ENCODE assay signal across 9 cellular contexts in the genomic region with DNA sequence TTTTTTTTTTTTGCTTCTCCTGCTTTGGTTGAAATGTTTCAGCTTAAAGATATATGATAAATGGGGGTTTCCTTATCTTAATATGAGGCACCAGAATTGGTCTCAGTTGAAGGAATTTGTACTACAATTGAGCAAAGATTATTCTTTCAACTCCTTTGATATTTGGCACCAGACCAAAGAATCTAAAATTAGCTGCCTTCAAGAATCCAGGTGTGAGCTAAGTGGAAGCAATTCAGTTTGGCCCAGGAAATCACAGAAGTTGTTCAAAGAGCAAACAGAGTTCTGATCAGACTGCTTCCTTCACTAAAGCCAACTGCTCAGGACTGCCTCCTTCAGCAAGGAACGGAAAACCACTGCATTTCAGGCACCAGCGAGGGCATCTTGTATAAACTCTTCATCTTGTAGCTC.
A peak's percentile ranks its signal among the peaks of the same experiment; 100 is the strongest.
DNase-seq lines count a peak whose midpoint lies in the region; ATAC-seq and TF ChIP-seq lines count a peak whose summit lies in the region.
"Had no signal": no experiment of that assay in that cellular context is flagged by ENCODE, and none has a peak within 500 bp of the region (broad histone marks: within the 10 kb centered on the region; RNA-seq: fewer than 3 reads in every experiment).

No MANE protein-coding gene starts in this region.

- peaks cover 8% of the 10 kb centered on the region for H3K9me3 Mint-ChIP-seq in activated CD8-positive, alpha-beta T cell treated with anti-CD3 and anti-CD28 coated beads for 36 hours
- peaks cover 0 to 13% (median 7%) of the 10 kb centered on the region in 7 donors for H3K9me3 Mint-ChIP-seq in naive B cell

- intact Hi-C loops in activated CD8-positive, alpha-beta T cell treated with anti-CD3 and anti-CD28 coated beads for 36 hours (cut with micrococcal nuclease): no loop called here
- intact Hi-C loops in posterior cingulate gyrus (cut with DNase I): no loop called here

- no peak for TF ChIP-seq CTCF in GM10248 (IDR thresholded peaks at IDR 0.05; ENCODE audit: control extremely low read depth, extremely low read depth, low read depth, missing control alignments)
- TF ChIP-seq CTCF in activated CD8-positive, alpha-beta T cell treated with anti-CD3 and anti-CD28 coated beads for 36 hours (IDR thresholded peaks at IDR 0.05): no peak

- ATAC-seq in HG02798 (IDR thresholded peaks at IDR 0.05; ENCODE audit: poor library complexity, unreplicated experiment) (peak; percentile 38), naive B cell (ENCODE audit: low read depth in 2 of 2) (peak; percentile 61 to 67), GM21786 (IDR thresholded peaks at IDR 0.05; ENCODE audit: unreplicated experiment) (no peak), GM18858 (IDR thresholded peaks at IDR 0.05; ENCODE audit: unreplicated experiment) (no peak)
- ATAC-seq in activated CD8-positive, alpha-beta T cell treated with anti-CD3 and anti-CD28 coated beads for 36 hours: no peak

- peaks cover 29% of the 10 kb centered on the region for H3K4me1 Mint-ChIP-seq in activated CD8-positive, alpha-beta T cell treated with anti-CD3 and anti-CD28 coated beads for 36 hours (ENCODE audit: low read depth)
- peaks cover 42 to 67% (median 54%) of the 10 kb centered on the region in 3 donors for H3K4me1 Mint-ChIP-seq in naive B cell

- H3K27me3 Mint-ChIP-seq in activated CD8-positive, alpha-beta T cell treated with anti-CD3 and anti-CD28 coated beads for 36 hours: peaks cover 4% of the 10 kb centered on the region
- no peaks in the 10 kb centered on the region for H3K27me3 Mint-ChIP-seq in naive B cell

- peak; percentile 46 for DNase-seq in GM10248 (ENCODE audit: extremely low spot score)
- DNase-seq in activated CD8-positive, alpha-beta T cell treated with anti-CD3 and anti-CD28 coated beads for 36 hours: peak; percentile 10
- peak; percentile 59 for DNase-seq in naive B cell
- DNase-seq in posterior cingulate gyrus: no peak
- DNase-seq in COLO829 (ENCODE audit: low spot score): no peak
- DNase-seq: substantia nigra had no signal

- POLR2A ChIA-PET in GM10248 (lab: Yijun Ruan, JAX): no interaction called here
- POLR2A ChIA-PET in activated CD8-positive, alpha-beta T cell treated with anti-CD3 and anti-CD28 coated beads for 36 hours (lab: Charles Lee): interaction anchor here (0.7 kb wide), 1 partner anchor 10 kb away, joined by 3 read pairs; no protein-coding TSS in a partner anchor

- CTCF ChIA-PET in GM10248 (lab: Yijun Ruan, JAX): interaction anchor here (0.9 to 2.0 kb wide), 5 partner anchors 10 to 120 kb away, joined by 3 to 8 read pairs (median 3); no protein-coding TSS in a partner anchor
- CTCF ChIA-PET in activated CD8-positive, alpha-beta T cell treated with anti-CD3 and anti-CD28 coated beads for 36 hours (lab: Charles Lee): interaction anchor here (1.2 to 1.6 kb wide), 3 partner anchors 105 to 121 kb away, joined by 3 to 4 read pairs (median 3); no protein-coding TSS in a partner anchor

- H3K27ac Mint-ChIP-seq in activated CD8-positive, alpha-beta T cell treated with anti-CD3 and anti-CD28 coated beads for 36 hours: no peak overlapping the region
- peak overlapping the region; percentile 87 to 97 (median 96) for H3K27ac Mint-ChIP-seq in naive B cell

- H3K4me3 Mint-ChIP-seq in activated CD8-positive, alpha-beta T cell treated with anti-CD3 and anti-CD28 coated beads for 36 hours: no peak overlapping the region
- peak overlapping the region; percentile 50 to 87 (median 75) for H3K4me3 Mint-ChIP-seq in naive B cell

- no peaks in the 10 kb centered on the region for H3K36me3 Mint-ChIP-seq in activated CD8-positive, alpha-beta T cell treated with anti-CD3 and anti-CD28 coated beads for 36 hours (ENCODE audit: low read depth)
- peaks cover 0 to 16% of the 10 kb centered on the region in 2 donors for H3K36me3 Mint-ChIP-seq in naive B cell

Comparison
In these comparisons a context has a peak if more than half of its experiments do, and no peak if none do; other contexts are left out.
1. DNase-seq: peak in GM10248 (single experiment), activated CD8-positive, alpha-beta T cell treated with anti-CD3 and anti-CD28 coated beads for 36 hours (single experiment) and naive B cell (single experiment); none in posterior cingulate gyrus (0 of 10) and COLO829 (single experiment).
2. ATAC-seq: peak in HG02798 (single experiment) and naive B cell (2 of 2); none in activated CD8-positive, alpha-beta T cell treated with anti-CD3 and anti-CD28 coated beads for 36 hours (single experiment), GM21786 (single experiment) and GM18858 (single experiment).